In genomic region chr12:122422769-122423257, GRCh38 we compare ENCODE assay signal across 8 cellular contexts. TPM values are rescaled to one million over a fixed set of nuclear protein-coding genes. Genes with fewer than 3 reads are reported as not detected.
DNase-seq lines count a peak whose midpoint lies in the region; ATAC-seq and TF ChIP-seq lines count a peak whose summit lies in the region.

No MANE protein-coding gene starts in this region.

- H3K27ac Mint-ChIP-seq in IgD-negative memory B cell (peak overlapping the region in 2 of 3 donors; percentile 46 to 63), mesothelial cell of epicardium (peak overlapping the region; percentile 98)

- peak overlapping the region; percentile 60 for H3K4me3 ChIP-seq in WERI-Rb-1 (ENCODE audit: low read depth, low read length)
- peak overlapping the region; percentile 39 to 96 (median 73) for H3K4me3 ChIP-seq in dorsolateral prefrontal cortex

- H3K9me3 Mint-ChIP-seq in IgD-negative memory B cell = peaks cover 0 to 1% (median 0%) of the 10 kb centered on the region in 3 donors
- H3K9me3 Mint-ChIP-seq in mesothelial cell of epicardium = no peaks in the 10 kb centered on the region

- H3K4me3 Mint-ChIP-seq in IgD-negative memory B cell = peak overlapping the region; percentile 84 to 95 (median 94)
- H3K4me3 Mint-ChIP-seq in mesothelial cell of epicardium = peak overlapping the region; percentile 89

- no peaks in the 10 kb centered on the region for H3K36me3 Mint-ChIP-seq in IgD-negative memory B cell
- no peaks in the 10 kb centered on the region for H3K36me3 Mint-ChIP-seq in mesothelial cell of epicardium

- DNase-seq in WERI-Rb-1 (peak; percentile 58), dorsolateral prefrontal cortex (peak in 1 of 10 donors; percentile 21), mesothelial cell of epicardium (ENCODE audit: low spot score in 2 of 2, unreplicated experiment in 2 of 2) (peak in 1 of 2 experiments; percentile 48), dedifferentiated amniotic fluid mesenchymal stem cell (ENCODE audit: extremely low spot score) (no peak)
- peak; percentile 39 for DNase-seq in stimulated activated naive CD4-positive, alpha-beta T cell treated with Interleukin-2 at 50 U/mL for 16 hours (lab: John Stamatoyannopoulos, UW)

- H3K27me3 ChIP-seq in WERI-Rb-1 (ENCODE audit: insufficient read depth, low read depth, severe bottlenecking) (no peaks in the 10 kb centered on the region), dorsolateral prefrontal cortex (no peaks in the 10 kb centered on the region)

- peak; percentile 2 for ATAC-seq in GM18505 (IDR thresholded peaks at IDR 0.05; ENCODE audit: unreplicated experiment)
- ATAC-seq in HG02884 (IDR thresholded peaks at IDR 0.05; ENCODE audit: unreplicated experiment) = no peak

- H3K4me1 Mint-ChIP-seq in IgD-negative memory B cell = peaks cover 21 to 35% (median 34%) of the 10 kb centered on the region in 3 donors
- H3K4me1 Mint-ChIP-seq in mesothelial cell of epicardium = peaks cover 28% of the 10 kb centered on the region

- H3K9me3 ChIP-seq in WERI-Rb-1 (ENCODE audit: severe bottlenecking) = no peaks in the 10 kb centered on the region

- TF ChIP-seq POLR2A in GM18505 (IDR thresholded peaks at IDR 0.05; ENCODE audit: borderline replicate concordance, extremely low read depth, insufficient read depth, insufficient read length) = no peak

- peaks cover 5% of the 10 kb centered on the region; the same call in 1 of the 2 replicates for H3K36me3 ChIP-seq in WERI-Rb-1

- no peak for TF ChIP-seq CTCF in WERI-Rb-1 (IDR thresholded peaks at IDR 0.05; ENCODE audit: low read depth, low read length)
- TF ChIP-seq CTCF in dorsolateral prefrontal cortex (IDR thresholded peaks at IDR 0.05 in 54 of 56, conservative IDR thresholded peaks at IDR 0.05 in 2 of 56; ENCODE audit: low read depth in 1 of 56, partially characterized antibody in 56 of 56) = no peak
- TF ChIP-seq CTCF in mesothelial cell of epicardium (IDR thresholded peaks at IDR 0.05; ENCODE audit: unreplicated experiment) = no peak

- H3K27ac ChIP-seq in WERI-Rb-1 (peak overlapping the region; percentile 97), dorsolateral prefrontal cortex (peak overlapping the region in 58 of 59 donors; percentile 34 to 98 (median 87))

- intact Hi-C loops in dorsolateral prefrontal cortex (cut with DNase I) = no loop called here

- no peaks in the 10 kb centered on the region for H3K27me3 Mint-ChIP-seq in IgD-negative memory B cell
- no peaks in the 10 kb centered on the region for H3K27me3 Mint-ChIP-seq in mesothelial cell of epicardium (ENCODE audit: low read depth)

RNA-seq across cellular contexts. Expression of gene CLIP1, which starts 0.3 kb away (rescaled TPM):
- polyA plus RNA-seq in IgD-negative memory B cell = 26.8 TPM
- 100 to 1,000 TPM in 119 of 120 experiments, 10 to 100 TPM in 1; 83.6 to 189 (median 139) TPM for total RNA-seq in dorsolateral prefrontal cortex
- 58.9 to 65.2 TPM (median 61.9 TPM) in 3 replicates for total RNA-seq in mesothelial cell of epicardium
